Comparison of ENCODE assay signal across 13 cellular contexts in the genomic region with DNA sequence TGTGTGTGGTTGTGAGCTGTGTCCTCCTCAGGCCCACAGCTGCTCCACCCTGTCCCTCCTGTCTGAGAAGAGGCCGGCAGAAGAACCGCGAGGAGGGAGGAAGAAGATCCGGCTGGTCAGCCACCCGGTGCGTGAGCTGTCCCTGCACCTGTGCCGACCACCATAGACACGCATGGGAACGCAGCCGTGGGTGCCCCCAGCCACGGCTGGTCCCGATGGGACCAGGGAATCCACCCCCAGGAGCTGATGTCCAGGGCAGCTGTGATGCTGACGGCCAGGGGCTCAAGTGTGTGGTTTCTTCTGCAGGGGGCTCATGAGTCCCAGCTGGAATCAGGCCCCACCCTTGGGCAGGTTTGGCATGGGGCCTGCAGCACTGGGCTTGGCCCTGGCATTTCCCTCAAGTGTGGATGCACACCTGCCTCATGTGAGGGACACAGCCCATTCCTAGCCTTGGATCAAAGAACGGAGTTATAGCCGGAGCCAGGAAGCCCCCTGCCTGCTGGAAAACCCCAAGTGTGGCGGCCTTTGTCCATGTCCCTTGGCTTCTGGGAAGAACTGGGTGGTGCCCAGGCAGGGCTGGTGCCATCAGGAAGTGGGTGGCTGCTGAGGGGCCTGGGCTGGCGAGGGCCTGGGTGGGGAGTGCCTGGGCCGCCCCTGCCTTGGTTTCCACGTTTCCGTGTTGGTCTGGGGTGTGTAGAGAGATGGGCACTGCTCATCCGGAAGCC. TPM values are rescaled to one million over a fixed set of nuclear protein-coding genes. Genes with fewer than 3 reads are reported as not detected.
DNase-seq lines count a peak whose midpoint lies in the region; ATAC-seq, FAIRE-seq and TF ChIP-seq lines count a peak whose summit lies in the region.
"Had no signal": no experiment of that assay in that cellular context is flagged by ENCODE, and none has a peak within 500 bp of the region (broad histone marks: within the 10 kb centered on the region; RNA-seq: fewer than 3 reads in every experiment).

No MANE protein-coding gene starts in this region.

- CTCF ChIA-PET in mammary epithelial cell (lab: Charles Lee; ENCODE audit: low non-redundant PET) = no interaction called here

- no TSS peak for BruUV-seq in mammary epithelial cell (replicated peaks; lab: Mats Ljungman, UMichigan)

- H3K27me3 Mint-ChIP-seq in central memory CD8-positive, alpha-beta T cell = no peaks in the 10 kb centered on the region
- no peaks in the 10 kb centered on the region for H3K27me3 Mint-ChIP-seq in osteocyte (ENCODE audit: unreplicated experiment)
- H3K27me3 Mint-ChIP-seq: activated naive CD8-positive, alpha-beta T cell treated with anti-CD3 and anti-CD28 coated beads, Interleukin-2, amount 10 ng/mL, durations not matched to agents 7 days and 5 days; stimulated activated naive CD8-positive, alpha-beta T cell treated with anti-CD3 and anti-CD28 coated beads, Interleukin-15, amount 100 ng/mL, for 72 hours had no signal

- peaks cover 38% of the 10 kb centered on the region for H3K4me1 ChIP-seq in mammary epithelial cell (ENCODE audit: insufficient read depth, low read length)
- H3K4me1 ChIP-seq: parathyroid adenoma had no signal

- H3K4me2 ChIP-seq in mammary epithelial cell (ENCODE audit: insufficient read depth, low read depth, low read length) = no peak overlapping the region

- H3K27ac Mint-ChIP-seq in central memory CD8-positive, alpha-beta T cell (ENCODE audit: low read depth) = peak overlapping the region; percentile 96
- H3K27ac Mint-ChIP-seq in osteocyte (ENCODE audit: unreplicated experiment) = peak overlapping the region; percentile 56
- H3K27ac Mint-ChIP-seq: activated naive CD8-positive, alpha-beta T cell treated with anti-CD3 and anti-CD28 coated beads, Interleukin-2, amount 10 ng/mL, durations not matched to agents 7 days and 5 days had no signal

- peaks cover 2% of the 10 kb centered on the region for H3K36me3 ChIP-seq in mammary epithelial cell (ENCODE audit: insufficient read depth, low read length)

- TF ChIP-seq CTCF in osteocyte (IDR thresholded peaks at IDR 0.05) = no peak
- no peak for TF ChIP-seq CTCF in mammary epithelial cell (conservative IDR thresholded peaks at IDR 0.05 in 1 of 2, IDR thresholded peaks at IDR 0.05 in 1 of 2; ENCODE audit: extremely low read depth in 1 of 2, insufficient read depth in 1 of 2, low read depth in 1 of 2, low read length in 2 of 2)

- no peaks in the 10 kb centered on the region for H3K27me3 ChIP-seq in mammary epithelial cell (ENCODE audit: insufficient read depth, low read length)

- DNase-seq in HTR-8/SVneo (ENCODE audit: insufficient read length, low spot score) (no peak), osteocyte (ENCODE audit: extremely low spot score, unreplicated experiment) (no peak), mammary epithelial cell (no peak), NCI-H524 (lab: John Stamatoyannopoulos, UW) (no peak)
- DNase-seq in central memory CD8-positive, alpha-beta T cell (ENCODE audit: low spot score in 2 of 2) = no peak
- DNase-seq: activated CD4-positive, alpha-beta T cell treated with anti-CD3 and anti-CD28 coated beads, Interleukin-2, amount 50 U/mL, for 4 hours; activated naive CD8-positive, alpha-beta T cell treated with anti-CD3 and anti-CD28 coated beads, Interleukin-2, amount 10 ng/mL, durations not matched to agents 7 days and 5 days; NCI-H1694; stimulated activated CD4-positive, alpha-beta T cell treated with anti-CD3 and anti-CD28 coated beads, Interleukin-2, amount 100 ng/mL, for 48 hours; stimulated activated naive CD8-positive, alpha-beta T cell treated with anti-CD3 and anti-CD28 coated beads, Interleukin-15, amount 100 ng/mL, for 72 hours had no signal

- H3K4me3 ChIP-seq in mammary epithelial cell (replicated peaks in 1 of 3; ENCODE audit: insufficient read depth in 1 of 3, low read depth in 2 of 3, low read length in 3 of 3) = no peak overlapping the region

- no peaks in the 10 kb centered on the region for H4K20me1 ChIP-seq in mammary epithelial cell (ENCODE audit: insufficient read depth, low read length)

- peak; percentile 67 for FAIRE-seq in HTR-8/SVneo (lab: Jason Lieb, UNC)
- FAIRE-seq: H1 had no signal

- in situ Hi-C loops in mammary epithelial cell (cut with MboI; ENCODE audit: low sequenced_read_pairs in 2 of 2) = no loop called here

- H3K36me3 Mint-ChIP-seq in central memory CD8-positive, alpha-beta T cell (ENCODE audit: insufficient read depth) = peaks cover 32% of the 10 kb centered on the region
- H3K36me3 Mint-ChIP-seq in osteocyte (ENCODE audit: unreplicated experiment) = no peaks in the 10 kb centered on the region

- H3K79me2 ChIP-seq in mammary epithelial cell (ENCODE audit: insufficient read depth, low read length) = peaks cover 5% of the 10 kb centered on the region

- ATAC-seq in central memory CD8-positive, alpha-beta T cell (replicated peaks; ENCODE audit: extremely low read depth, poor library complexity, severe bottlenecking) = no peak
- no peak for ATAC-seq in HG02623 (IDR thresholded peaks at IDR 0.05; ENCODE audit: unreplicated experiment)
- ATAC-seq: stimulated activated naive CD8-positive, alpha-beta T cell treated with anti-CD3 and anti-CD28 coated beads, Interleukin-15, amount 100 ng/mL, for 72 hours had no signal

- no peak overlapping the region for H3K27ac ChIP-seq in mammary epithelial cell (ENCODE audit: insufficient read depth, low read depth, low read length)
- H3K27ac ChIP-seq: parathyroid adenoma had no signal

- peaks cover 14% of the 10 kb centered on the region for H3K4me1 Mint-ChIP-seq in central memory CD8-positive, alpha-beta T cell
- peaks cover 25% of the 10 kb centered on the region for H3K4me1 Mint-ChIP-seq in osteocyte (ENCODE audit: unreplicated experiment)

- intact Hi-C loops in mammary epithelial cell (cut with micrococcal nuclease) = no loop called here

- no peak overlapping the region for H3K4me3 Mint-ChIP-seq in central memory CD8-positive, alpha-beta T cell
- H3K4me3 Mint-ChIP-seq in osteocyte (ENCODE audit: unreplicated experiment) = no peak overlapping the region
- H3K4me3 Mint-ChIP-seq: activated naive CD8-positive, alpha-beta T cell treated with anti-CD3 and anti-CD28 coated beads, Interleukin-2, amount 10 ng/mL, durations not matched to agents 7 days and 5 days had no signal

- no peak overlapping the region for H2AFZ ChIP-seq in mammary epithelial cell (ENCODE audit: low read depth, low read length)
- H2AFZ ChIP-seq: parathyroid adenoma had no signal

- dilution Hi-C loops in mammary epithelial cell (cut with HindIII; ENCODE audit: low sequenced_read_pairs) = no loop called here

- WGBS in mammary epithelial cell (ENCODE audit: low coverage, missing lambda C conversion rate) = 100% methylated on average over 5 of the region's 21 CpGs

- H3K9me3 ChIP-seq in mammary epithelial cell (replicated peaks; ENCODE audit: insufficient read depth, low read length) = no peaks in the 10 kb centered on the region

- H3K9me3 Mint-ChIP-seq in central memory CD8-positive, alpha-beta T cell = no peaks in the 10 kb centered on the region
- H3K9me3 Mint-ChIP-seq in osteocyte (ENCODE audit: unreplicated experiment) = no peaks in the 10 kb centered on the region
- H3K9me3 Mint-ChIP-seq: activated naive CD8-positive, alpha-beta T cell treated with anti-CD3 and anti-CD28 coated beads, Interleukin-2, amount 10 ng/mL, durations not matched to agents 7 days and 5 days; stimulated activated naive CD8-positive, alpha-beta T cell treated with anti-CD3 and anti-CD28 coated beads, Interleukin-15, amount 100 ng/mL, for 72 hours had no signal

- no peak overlapping the region for H3K9ac ChIP-seq in mammary epithelial cell (ENCODE audit: insufficient read depth, low read length)
- H3K9ac ChIP-seq: parathyroid adenoma had no signal

RNA-seq across cellular contexts. Expression of a gene that starts 4.6 kb away (rescaled TPM):
- total RNA-seq in osteocyte (0.84 and 2.3 TPM in 2 replicates), mammary epithelial cell (10 to 100 TPM in 1 of 2 donors, 1 to 10 TPM in 1; 8.3 to 76.5 TPM)
- polyA plus RNA-seq in mammary epithelial cell = 461 TPM
- 35.7 TPM for polyA minus RNA-seq in mammary epithelial cell
- total RNA-seq: activated naive CD8-positive, alpha-beta T cell treated with anti-CD3 and anti-CD28 coated beads, Interleukin-2, amount 10 ng/mL, durations not matched to agents 7 days and 5 days; H1 had no signal

RNA-seq across cellular contexts. Expression of a gene that starts 15.9 kb away (rescaled TPM):
- total RNA-seq in osteocyte (46.1 and 46.7 TPM in 2 replicates), mammary epithelial cell (10 to 100 TPM; 28.8 to 61.1 TPM)
- 35.9 TPM for polyA plus RNA-seq in mammary epithelial cell
- polyA minus RNA-seq in mammary epithelial cell = 31.2 TPM

RNA-seq across cellular contexts. Expression of a gene that starts 16.0 kb away (rescaled TPM):
- total RNA-seq in osteocyte (24.3 and 28.0 TPM in 2 replicates), mammary epithelial cell (10 to 100 TPM; 11.8 to 20.9 TPM)
- polyA plus RNA-seq in mammary epithelial cell = 13.2 TPM
- polyA minus RNA-seq in mammary epithelial cell = 6.8 TPM

RNA-seq across cellular contexts. Expression of a gene that starts 33.8 kb away (rescaled TPM):
- total RNA-seq in osteocyte (34.1 and 35.5 TPM in 2 replicates), mammary epithelial cell (10 to 100 TPM in 1 of 2 donors, 1 to 10 TPM in 1; 8.0 to 32.5 TPM)
- 11.5 TPM for polyA plus RNA-seq in mammary epithelial cell
- 87.4 TPM for polyA minus RNA-seq in mammary epithelial cell

RNA-seq across cellular contexts. Expression of a gene that starts 38.6 kb away (rescaled TPM):
- total RNA-seq in osteocyte (32.0 and 33.2 TPM in 2 replicates), mammary epithelial cell (1 to 10 TPM; 7.5 to 8.5 TPM)
- polyA plus RNA-seq in mammary epithelial cell = 15.2 TPM
- polyA minus RNA-seq in mammary epithelial cell = 10.4 TPM
